Comparison of ENCODE assay signal across 21 cellular contexts in genomic region chr11:58688779-58689503, GRCh38. TPM values are rescaled to one million over a fixed set of nuclear protein-coding genes. Genes with fewer than 3 reads are reported as not detected.
DNase-seq lines count a peak whose midpoint lies in the region; ATAC-seq, FAIRE-seq and TF ChIP-seq lines count a peak whose summit lies in the region.
"Had no signal": no experiment of that assay in that cellular context is flagged by ENCODE, and none has a peak within 500 bp of the region (broad histone marks: within the 10 kb centered on the region; RNA-seq: fewer than 3 reads in every experiment).

No MANE protein-coding gene starts in this region.

- H3K4me1 Mint-ChIP-seq in nephron progenitor cell = no peaks in the 10 kb centered on the region
- H3K4me1 Mint-ChIP-seq: WTC11 had no signal

- H3K36me3 ChIP-seq in Loucy (ENCODE audit: insufficient read depth, low read length) = no peaks in the 10 kb centered on the region
- no peaks in the 10 kb centered on the region for H3K36me3 ChIP-seq in mammary epithelial cell (ENCODE audit: insufficient read depth, low read length)
- H3K36me3 ChIP-seq: HAP-1, left lung, SJCRH30 had no signal

- CTCF ChIA-PET in mammary epithelial cell (lab: Charles Lee; ENCODE audit: low non-redundant PET) = interaction anchor here (0.6 kb wide), 1 partner anchor 102 kb away, joined by 4 read pairs; no protein-coding TSS in a partner anchor

- FAIRE-seq in urothelium cell line (lab: Jason Lieb, UNC) = no peak

- H3K4me3 Mint-ChIP-seq in nephron progenitor cell = no peak overlapping the region
- H3K4me3 Mint-ChIP-seq: activated T-cell treated with anti-CD3 and anti-CD28 coated beads, Interleukin-2, amount 50 U/mL, for 72 hours; CD8-positive, alpha-beta T cell; T-helper 2 cell treated with Interferon-gamma antibody and Interleukin-4, amounts not matched to agents 5 μg/mL and 100 μg/mL, for 36 hours; WTC11 had no signal

- H3K4me2 ChIP-seq in Loucy (ENCODE audit: low read depth, low read length, poor library complexity, severe bottlenecking) (no peak overlapping the region), mammary epithelial cell (ENCODE audit: insufficient read depth, low read depth, low read length) (peak overlapping the region; percentile 33)

- TF ChIP-seq CTCF in Loucy (conservative IDR thresholded peaks at IDR 0.05; ENCODE audit: low read length) (no peak), mammary epithelial cell (conservative IDR thresholded peaks at IDR 0.05 in 1 of 2, IDR thresholded peaks at IDR 0.05 in 1 of 2; ENCODE audit: extremely low read depth in 1 of 2, insufficient read depth in 1 of 2, low read depth in 1 of 2, low read length in 2 of 2) (no peak), nephron progenitor cell (IDR thresholded peaks at IDR 0.05) (no peak)

- peak overlapping the region; percentile 43; the same call in 1 of the 2 replicates for H2AFZ ChIP-seq in Loucy (ENCODE audit: low read length)
- peak overlapping the region; percentile 6 for H2AFZ ChIP-seq in mammary epithelial cell (ENCODE audit: low read depth, low read length)

- H3K27me3 ChIP-seq in Loucy (ENCODE audit: insufficient read depth, low read length, poor library complexity, severe bottlenecking) (no peaks in the 10 kb centered on the region), mammary epithelial cell (ENCODE audit: insufficient read depth, low read length) (no peaks in the 10 kb centered on the region)
- H3K27me3 ChIP-seq: left lung, SJCRH30, testis had no signal

- no peaks in the 10 kb centered on the region for H4K20me1 ChIP-seq in Loucy (ENCODE audit: insufficient read depth, low read length, poor library complexity, severe bottlenecking)
- no peaks in the 10 kb centered on the region for H4K20me1 ChIP-seq in mammary epithelial cell (ENCODE audit: insufficient read depth, low read length)

- H3K9me3 Mint-ChIP-seq in nephron progenitor cell = peaks cover 21% of the 10 kb centered on the region
- H3K9me3 Mint-ChIP-seq: CD8-positive, alpha-beta T cell; T-helper 2 cell treated with Interferon-gamma antibody and Interleukin-4, amounts not matched to agents 5 μg/mL and 100 μg/mL, for 36 hours had no signal

- H3K4me1 ChIP-seq in Loucy (ENCODE audit: insufficient read depth, low read length, poor library complexity, severe bottlenecking) = peaks cover 71% of the 10 kb centered on the region
- H3K4me1 ChIP-seq in mammary epithelial cell (ENCODE audit: insufficient read depth, low read length) = peaks cover 18% of the 10 kb centered on the region
- H3K4me1 ChIP-seq: HAP-1, left lung, SJCRH30, testis had no signal

- in situ Hi-C loops in mammary epithelial cell (cut with MboI; ENCODE audit: low sequenced_read_pairs in 2 of 2) = loop anchor here in 1 of 2 donors (25.0 kb wide), 1 partner anchor 223 kb away; no protein-coding TSS in a partner anchor

- dilution Hi-C loops in mammary epithelial cell (cut with HindIII; ENCODE audit: low sequenced_read_pairs) = loop anchor here (5.0 kb wide), 1 partner anchor 88 kb away; no protein-coding TSS in a partner anchor

- peak; percentile 16 for DNase-seq in EL
- DNase-seq in mammary epithelial cell = peak; percentile 91
- peak; percentile 60 for DNase-seq in kidney glomerular epithelial cell (lab: John Stamatoyannopoulos, UW)
- no peak for DNase-seq in nephron progenitor cell
- DNase-seq in urothelium cell line (ENCODE audit: low spot score) = no peak
- DNase-seq: activated naive CD4-positive, alpha-beta T cell treated with anti-CD3 and anti-CD28 coated beads, Interleukin-2, amount 50 U/mL, for 16 hours; activated T-cell treated with anti-CD3 and anti-CD28 coated beads, Interleukin-2, amount 50 U/mL, for 72 hours; CD8-positive, alpha-beta T cell; left lung; NCI-H1048; NCI-H2081 treated with DMSO at 0.1 percent for 48 hours; NCI-H510A treated with DMSO at 0.1 percent for 48 hours; SJCRH30; testis had no signal

- 30% methylated on average over 4 of the region's 4 CpGs for WGBS in mammary epithelial cell (ENCODE audit: low coverage, missing lambda C conversion rate)

- peaks cover 3% of the 10 kb centered on the region for H3K27me3 Mint-ChIP-seq in nephron progenitor cell (ENCODE audit: low read depth, poor library complexity)

- peak overlapping the region; percentile 45 for H3K27ac ChIP-seq in mammary epithelial cell (ENCODE audit: insufficient read depth, low read depth, low read length)
- H3K27ac ChIP-seq: left lung, SJCRH30, testis had no signal

- intact Hi-C loops in mammary epithelial cell (cut with micrococcal nuclease) = no loop called here

- H3K9me3 ChIP-seq in Loucy (ENCODE audit: insufficient read depth, low read depth, low read length) (peaks cover 2% of the 10 kb centered on the region; the same call in 1 of the 2 replicates), mammary epithelial cell (replicated peaks; ENCODE audit: insufficient read depth, low read length) (no peaks in the 10 kb centered on the region)
- H3K9me3 ChIP-seq: HAP-1, left lung, SJCRH30, testis had no signal

- no TSS peak for BruUV-seq in mammary epithelial cell (replicated peaks; lab: Mats Ljungman, UMichigan)

- no peak overlapping the region for H3K27ac Mint-ChIP-seq in nephron progenitor cell
- H3K27ac Mint-ChIP-seq: activated T-cell treated with anti-CD3 and anti-CD28 coated beads, Interleukin-2, amount 50 U/mL, for 72 hours; CD8-positive, alpha-beta T cell; T-helper 2 cell treated with Interferon-gamma antibody and Interleukin-4, amounts not matched to agents 5 μg/mL and 100 μg/mL, for 36 hours; WTC11 had no signal

- no peaks in the 10 kb centered on the region for H3K9me2 ChIP-seq in Loucy (replicated peaks; ENCODE audit: low read depth, low read length)

- H3K79me2 ChIP-seq in Loucy (ENCODE audit: insufficient read depth, low read length) (no peaks in the 10 kb centered on the region), mammary epithelial cell (ENCODE audit: insufficient read depth, low read length) (no peaks in the 10 kb centered on the region)

- no peak overlapping the region for H3K4me3 ChIP-seq in Loucy (ENCODE audit: low read length, poor library complexity, severe bottlenecking)
- H3K4me3 ChIP-seq in mammary epithelial cell (replicated peaks in 1 of 3; ENCODE audit: insufficient read depth in 1 of 3, low read depth in 2 of 3, low read length in 3 of 3) = no peak overlapping the region
- H3K4me3 ChIP-seq: HAP-1, left lung, SJCRH30, testis had no signal

- no peak for ATAC-seq in HG02840 (IDR thresholded peaks at IDR 0.05; ENCODE audit: low FRiP score, unreplicated experiment)
- ATAC-seq: CD8-positive, alpha-beta T cell; left lung; WTC11 had no signal

- H3F3A ChIP-seq in Loucy (ENCODE audit: low read depth) = peaks cover 11% of the 10 kb centered on the region

- no peaks in the 10 kb centered on the region for H3K36me3 Mint-ChIP-seq in nephron progenitor cell (ENCODE audit: low read depth)
- H3K36me3 Mint-ChIP-seq: CD8-positive, alpha-beta T cell; WTC11 had no signal

- H3K9ac ChIP-seq in Loucy (ENCODE audit: low read depth, low read length, poor library complexity, severe bottlenecking) = no peak overlapping the region
- H3K9ac ChIP-seq in mammary epithelial cell (ENCODE audit: insufficient read depth, low read length) = peak overlapping the region; percentile 9

RNA-seq across cellular contexts. Expression of gene GLYAT, which starts 42.8 kb away (rescaled TPM):
- not detected for total RNA-seq in mammary epithelial cell
- not detected for polyA plus RNA-seq in mammary epithelial cell
- not detected for polyA minus RNA-seq in mammary epithelial cell
- total RNA-seq: activated T-cell treated with anti-CD3 and anti-CD28 coated beads, Interleukin-2, amount 50 U/mL, for 72 hours; CD8-positive, alpha-beta T cell; fibroblast of villous mesenchyme; left lung; mononuclear cell; SJCRH30; WTC11 had no signal

Comparison
In these comparisons a context has a peak if more than half of its experiments do, and no peak if none do; other contexts are left out.
1. DNase-seq: peak in EL (single experiment), mammary epithelial cell (single experiment) and kidney glomerular epithelial cell (single experiment); none in nephron progenitor cell (single experiment) and urothelium cell line (single experiment).